ENCODE assay signal across 10 cellular contexts in genomic region chr1:47179988-47180563, GRCh38. TPM values are rescaled to one million over a fixed set of nuclear protein-coding genes. Genes with fewer than 3 reads are reported as not detected.
A peak's percentile ranks its signal among the peaks of the same experiment; 100 is the strongest.
DNase-seq lines count a peak whose midpoint lies in the region; ATAC-seq, FAIRE-seq and TF ChIP-seq lines count a peak whose summit lies in the region.
"Had no signal": no experiment of that assay in that cellular context is flagged by ENCODE, and none has a peak within 500 bp of the region (broad histone marks: within the 10 kb centered on the region; RNA-seq: fewer than 3 reads in every experiment).

No MANE protein-coding gene starts in this region.

- peak overlapping the region; percentile 94 for H2AFZ ChIP-seq in PC-9

- H3K36me3 Mint-ChIP-seq in activated CD4-positive, alpha-beta T cell treated with anti-CD3 and anti-CD28 coated beads, Interleukin-2, amount 10 ng/mL, durations not matched to agents 7 days and 5 days (ENCODE audit: low read depth), result no peaks in the 10 kb centered on the region
- no peaks in the 10 kb centered on the region for H3K36me3 Mint-ChIP-seq in activated CD4-positive, alpha-beta T cell treated with anti-CD3 and anti-CD28 coated beads for 36 hours (ENCODE audit: low read depth)

- no peak overlapping the region for H3K4me3 Mint-ChIP-seq in activated CD4-positive, alpha-beta T cell treated with anti-CD3 and anti-CD28 coated beads, Interleukin-2, amount 10 ng/mL, durations not matched to agents 7 days and 5 days
- no peak overlapping the region for H3K4me3 Mint-ChIP-seq in activated CD4-positive, alpha-beta T cell treated with anti-CD3 and anti-CD28 coated beads for 36 hours

- no peak for FAIRE-seq in kidney (lab: Jason Lieb, UNC)
- FAIRE-seq: urothelium cell line had no signal

- H3K27me3 ChIP-seq in PC-9 (ENCODE audit: insufficient read depth, low read depth), result no peaks in the 10 kb centered on the region
- peaks cover 0 to 17% (median 9%) of the 10 kb centered on the region in 3 donors for H3K27me3 ChIP-seq in stomach

- H3K4me1 ChIP-seq in PC-9 (replicated peaks; ENCODE audit: insufficient read depth) (peaks cover 10% of the 10 kb centered on the region), kidney (ENCODE audit: control insufficient read depth in 1 of 2, insufficient read depth in 1 of 2, low read depth in 1 of 2, low read length in 2 of 2) (peaks cover 19 to 29% of the 10 kb centered on the region in 2 donors), stomach (peaks cover 22 to 52% (median 30%) of the 10 kb centered on the region in 4 donors)

- no peak for ATAC-seq in activated CD4-positive, alpha-beta T cell treated with anti-CD3 and anti-CD28 coated beads for 36 hours
- ATAC-seq in HG02678 (IDR thresholded peaks at IDR 0.05; ENCODE audit: unreplicated experiment) (no peak), HG03460 (IDR thresholded peaks at IDR 0.05; ENCODE audit: unreplicated experiment) (no peak)

- CTCF ChIA-PET in activated CD4-positive, alpha-beta T cell treated with anti-CD3 and anti-CD28 coated beads, Interleukin-2, amount 10 ng/mL, durations not matched to agents 7 days and 5 days (lab: Charles Lee), result interaction anchor here (0.9 to 2.8 kb wide), 9 partner anchors 8 to 546 kb away, joined by 4 to 23 read pairs (median 8); partner anchors contain the start of genes FOXD2 and PDZK1IP1
- CTCF ChIA-PET in activated CD4-positive, alpha-beta T cell treated with anti-CD3 and anti-CD28 coated beads for 36 hours (lab: Charles Lee), result interaction anchor here (0.9 to 7.6 kb wide), 6 partner anchors 12 to 546 kb away, joined by 3 to 121 read pairs (median 8); partner anchors contain the start of genes FOXD2 and PDZK1IP1
- CTCF ChIA-PET in PC-9 (lab: Charles Lee), result interaction anchor here (1.4 to 1.9 kb wide), 6 partner anchors 10 to 546 kb away, joined by 5 to 30 read pairs (median 14); partner anchors contain the start of genes FOXD2, PDZK1IP1 and STIL

- H3K27ac Mint-ChIP-seq in activated CD4-positive, alpha-beta T cell treated with anti-CD3 and anti-CD28 coated beads, Interleukin-2, amount 10 ng/mL, durations not matched to agents 7 days and 5 days, result peak overlapping the region; percentile 2
- no peak overlapping the region for H3K27ac Mint-ChIP-seq in activated CD4-positive, alpha-beta T cell treated with anti-CD3 and anti-CD28 coated beads for 36 hours

- H3K9ac ChIP-seq in kidney (ENCODE audit: low read length in 2 of 2), result peak overlapping the region; percentile 57 to 79

- no peaks in the 10 kb centered on the region for H3F3A ChIP-seq in PC-9 (ENCODE audit: insufficient read depth, low read depth)

- H4K20me1 ChIP-seq in PC-9 (ENCODE audit: insufficient read depth), result no peaks in the 10 kb centered on the region

- H3K27ac ChIP-seq in PC-9 (no peak overlapping the region), kidney (ENCODE audit: low read depth in 2 of 2, low read length in 2 of 2) (peak overlapping the region; percentile 36 to 71), stomach (peak overlapping the region in 3 of 5 donors; percentile 20 to 83 (median 61))

- peak overlapping the region; percentile 93 for H3K4me2 ChIP-seq in PC-9

- peak overlapping the region; percentile 54; the same call in 1 of the 2 replicates for H3K4me3 ChIP-seq in PC-9
- H3K4me3 ChIP-seq in kidney (ENCODE audit: low read length in 2 of 2), result peak overlapping the region; percentile 59 to 80
- peak overlapping the region in 2 of 4 donors; percentile 41 to 46 for H3K4me3 ChIP-seq in stomach

- no peak for TF ChIP-seq POLR2A in stomach (IDR thresholded peaks at IDR 0.05)

- TF ChIP-seq EP300 in stomach (IDR thresholded peaks at IDR 0.05), result no peak

- H3K36me3 ChIP-seq in PC-9 (ENCODE audit: low read depth) (no peaks in the 10 kb centered on the region), kidney (ENCODE audit: control insufficient read depth in 1 of 2, insufficient read depth in 2 of 2, low read length in 2 of 2) (peaks cover 2 to 15% of the 10 kb centered on the region in 2 donors), stomach (no peaks in the 10 kb centered on the region)

- H3K4me1 Mint-ChIP-seq in activated CD4-positive, alpha-beta T cell treated with anti-CD3 and anti-CD28 coated beads, Interleukin-2, amount 10 ng/mL, durations not matched to agents 7 days and 5 days, result peaks cover 8% of the 10 kb centered on the region
- H3K4me1 Mint-ChIP-seq in activated CD4-positive, alpha-beta T cell treated with anti-CD3 and anti-CD28 coated beads for 36 hours, result peaks cover 8% of the 10 kb centered on the region

- TF ChIP-seq CTCF in PC-9 (conservative IDR thresholded peaks at IDR 0.05) (no peak), kidney (IDR thresholded peaks at IDR 0.05; ENCODE audit: borderline replicate concordance, extremely low read depth, insufficient read depth) (no peak), stomach (IDR thresholded peaks at IDR 0.05) (no peak)

- BruUV-seq in PC-9 (replicated peaks; lab: Mats Ljungman, UMichigan), result no TSS peak

- H3K9me3 ChIP-seq in PC-9 (ENCODE audit: insufficient read depth, low read depth), result no peaks in the 10 kb centered on the region
- no peaks in the 10 kb centered on the region for H3K9me3 ChIP-seq in kidney (ENCODE audit: control insufficient read depth in 1 of 2, low read length in 2 of 2)
- H3K9me3 ChIP-seq in stomach, result no peaks in the 10 kb centered on the region

- H3K9me3 Mint-ChIP-seq in activated CD4-positive, alpha-beta T cell treated with anti-CD3 and anti-CD28 coated beads, Interleukin-2, amount 10 ng/mL, durations not matched to agents 7 days and 5 days, result no peaks in the 10 kb centered on the region
- no peaks in the 10 kb centered on the region for H3K9me3 Mint-ChIP-seq in activated CD4-positive, alpha-beta T cell treated with anti-CD3 and anti-CD28 coated beads for 36 hours (ENCODE audit: low read depth)

- no peaks in the 10 kb centered on the region for H3K79me2 ChIP-seq in PC-9 (ENCODE audit: low read depth)

- intact Hi-C loops in activated CD4-positive, alpha-beta T cell treated with anti-CD3 and anti-CD28 coated beads for 36 hours (cut with DNase I, micrococcal nuclease), result loop anchor here (1.0 to 10.0 kb wide), 7 partner anchors 82 to 546 kb away; partner anchors contain the start of gene FOXD2 (in 1 of the 2)
- intact Hi-C loops in PC-9 (cut with micrococcal nuclease; ENCODE audit: unreplicated experiment) (loop anchor here (1.0 to 10.0 kb wide), 12 partner anchors 10 to 775 kb away; partner anchors contain the start of genes EFCAB14, PDZK1IP1 and STIL), kidney (cut with DNase I) (loop anchor here (10.0 kb wide), 2 partner anchors 75 to 545 kb away; no protein-coding TSS in a partner anchor), stomach (cut with DNase I; ENCODE audit: low total_unique reads) (loop anchor here (10.0 kb wide), 2 partner anchors 85 to 525 kb away; no protein-coding TSS in a partner anchor)

- no peaks in the 10 kb centered on the region for H3K9me2 ChIP-seq in PC-9 (ENCODE audit: insufficient read depth)

- POLR2A ChIA-PET in activated CD4-positive, alpha-beta T cell treated with anti-CD3 and anti-CD28 coated beads, Interleukin-2, amount 10 ng/mL, durations not matched to agents 7 days and 5 days (lab: Charles Lee), result interaction anchor here (0.5 kb wide), 1 partner anchor 77 kb away, joined by 5 read pairs; no protein-coding TSS in a partner anchor
- POLR2A ChIA-PET in activated CD4-positive, alpha-beta T cell treated with anti-CD3 and anti-CD28 coated beads for 36 hours (lab: Charles Lee), result no interaction called here
- POLR2A ChIA-PET in PC-9 (lab: Charles Lee; ENCODE audit: unreplicated experiment), result no interaction called here

- peaks cover 21% of the 10 kb centered on the region for H3K27me3 Mint-ChIP-seq in activated CD4-positive, alpha-beta T cell treated with anti-CD3 and anti-CD28 coated beads, Interleukin-2, amount 10 ng/mL, durations not matched to agents 7 days and 5 days
- H3K27me3 Mint-ChIP-seq in activated CD4-positive, alpha-beta T cell treated with anti-CD3 and anti-CD28 coated beads for 36 hours, result peaks cover 20% of the 10 kb centered on the region

- DNase-seq in activated CD4-positive, alpha-beta T cell treated with anti-CD3 and anti-CD28 coated beads, Interleukin-2, amount 10 ng/mL, durations not matched to agents 7 days and 5 days, result no peak
- no peak for DNase-seq in activated CD4-positive, alpha-beta T cell treated with anti-CD3 and anti-CD28 coated beads for 36 hours
- DNase-seq in PC-9 (no peak), kidney (peak; percentile 49), stomach (peak; percentile 43), NCI-H2107 (lab: John Stamatoyannopoulos, UW) (no peak)
- DNase-seq: NCI-H1048 had no signal

- WGBS in stomach, 5 donors, result 42 to 73% (median 63%) methylated on average over 3 of the region's 3 CpGs

RNA-seq across cellular contexts. Expression of gene PDZK1IP1, which starts 9.8 kb away (rescaled TPM):
- not detected for total RNA-seq in activated CD4-positive, alpha-beta T cell treated with anti-CD3 and anti-CD28 coated beads, Interleukin-2, amount 10 ng/mL, durations not matched to agents 7 days and 5 days
- not detected for total RNA-seq in activated CD4-positive, alpha-beta T cell treated with anti-CD3 and anti-CD28 coated beads for 36 hours
- total RNA-seq in PC-9 (2021) (6.2 and 8.5 TPM in 2 replicates), kidney (245 TPM), stomach (100 to 1,000 TPM in 2 of 5 donors, 1 to 10 TPM in 1, under 1 TPM in 1, not detected in 1; 0.87 to 292 (median 69.0) TPM)
- polyA plus RNA-seq in kidney (ENCODE audit: insufficient read depth, low read depth, low replicate concordance) (2,553 TPM), stomach (100 to 1,000 TPM in 2 of 3 donors, 10 to 100 TPM in 1; 43.7 to 169 (median 163) TPM)

RNA-seq across cellular contexts. Expression of gene CYP4A22, which starts 42.8 kb away (rescaled TPM):
- total RNA-seq in activated CD4-positive, alpha-beta T cell treated with anti-CD3 and anti-CD28 coated beads, Interleukin-2, amount 10 ng/mL, durations not matched to agents 7 days and 5 days, result not detected
- total RNA-seq in activated CD4-positive, alpha-beta T cell treated with anti-CD3 and anti-CD28 coated beads for 36 hours, result not detected
- total RNA-seq in PC-9 (2021) (not detected in 2 replicates), kidney (4.1 TPM), stomach (not detected)
- polyA plus RNA-seq in kidney (ENCODE audit: insufficient read depth, low read depth, low replicate concordance) (108 TPM), stomach (not detected)

RNA-seq across cellular contexts. Expression of gene TAL1, which starts 51.9 kb away (rescaled TPM):
- total RNA-seq in activated CD4-positive, alpha-beta T cell treated with anti-CD3 and anti-CD28 coated beads, Interleukin-2, amount 10 ng/mL, durations not matched to agents 7 days and 5 days, result not detected
- total RNA-seq in activated CD4-positive, alpha-beta T cell treated with anti-CD3 and anti-CD28 coated beads for 36 hours, result under 1 TPM in 1 of 2 experiments, not detected in 1; 0.19 TPM
- not detected in 2 replicates for total RNA-seq in PC-9 (2021)
- 6.5 TPM for total RNA-seq in kidney
- polyA plus RNA-seq in kidney (ENCODE audit: insufficient read depth, low read depth, low replicate concordance), result 3.1 TPM
- 1 to 10 TPM in 3 of 5 donors, under 1 TPM in 1, not detected in 1; under 0.01 to 4.5 (median 3.5) TPM for total RNA-seq in stomach
- 1 to 10 TPM in 2 of 3 donors, under 1 TPM in 1; 0.98 to 1.5 (median 1.2) TPM for polyA plus RNA-seq in stomach

Comparison
In these comparisons a context has a peak if more than half of its experiments do, and no peak if none do; other contexts are left out.
1. DNase-seq: peak in kidney (single experiment) and stomach (single experiment); none in activated CD4-positive, alpha-beta T cell treated with anti-CD3 and anti-CD28 coated beads, Interleukin-2, amount 10 ng/mL, durations not matched to agents 7 days and 5 days (single experiment), activated CD4-positive, alpha-beta T cell treated with anti-CD3 and anti-CD28 coated beads for 36 hours (single experiment), PC-9 (0 of 2) and NCI-H2107 (single experiment).